In genomic region chr13:110340812-110341444, GRCh38 we compare ENCODE assay signal across 8 cellular contexts. TPM values are rescaled to one million over a fixed set of nuclear protein-coding genes. Genes with fewer than 3 reads are reported as not detected.
DNase-seq lines count a peak whose midpoint lies in the region; ATAC-seq lines count a peak whose summit lies in the region.

No MANE protein-coding gene starts in this region.

- H3K4me1 Mint-ChIP-seq in T-cell: peaks cover 22 to 33% (median 32%) of the 10 kb centered on the region in 3 donors

- peaks cover 0 to 3% (median 3%) of the 10 kb centered on the region in 3 donors for H3K9me3 Mint-ChIP-seq in T-cell

- H3K4me3 Mint-ChIP-seq in T-cell: peak overlapping the region; percentile 48 to 76 (median 60)

- DNase-seq in T-cell (peak; percentile 8 to 70 (median 46)), astrocyte of the hippocampus (ENCODE audit: low read depth, low spot score) (peak; percentile 79), lung microvascular endothelial cell (ENCODE audit: low read depth in 2 of 2) (peak; percentile 89 to 94), MV-4-11 (lab: John Stamatoyannopoulos, UW) (no peak)
- DNase-seq in stimulated activated CD8-positive, alpha-beta memory T cell treated with anti-CD3 and anti-CD28 coated beads, Interleukin-12 subunit alpha, Interleukin-12 subunit beta, amount 100 ng/mL, for 24 hours (ENCODE audit: extremely low read depth): peak; percentile 17

- H3K27ac Mint-ChIP-seq in T-cell: peak overlapping the region; percentile 60 to 90

- peaks cover 4 to 35% of the 10 kb centered on the region in 2 donors for H3K27me3 Mint-ChIP-seq in T-cell

- POLR2A ChIA-PET in T-cell (lab: Charles Lee): no interaction called here

- H3K36me3 Mint-ChIP-seq in T-cell: no peaks in the 10 kb centered on the region

- CTCF ChIA-PET in T-cell (lab: Charles Lee): no interaction called here

- ATAC-seq in GM18909 (IDR thresholded peaks at IDR 0.05; ENCODE audit: poor library complexity, unreplicated experiment): peak; percentile 61
- ATAC-seq in T-cell (replicated peaks in 1 of 4): peak; percentile 61 to 92 (median 90)
- ATAC-seq in HG03469 (IDR thresholded peaks at IDR 0.05; ENCODE audit: unreplicated experiment): no peak
- ATAC-seq in HG02973 (IDR thresholded peaks at IDR 0.05; ENCODE audit: unreplicated experiment): no peak

RNA-seq across cellular contexts. Expression of gene COL4A2, which starts 33.8 kb away (rescaled TPM):
- total RNA-seq in T-cell: 1 to 10 TPM in 2 of 5 donors, under 1 TPM in 1, not detected in 2; 0.72 to 2.2 (median 1.6) TPM
- total RNA-seq in lung microvascular endothelial cell: 728 and 775 TPM in 2 replicates

RNA-seq across cellular contexts. Expression of gene COL4A1, which starts 34.0 kb away (rescaled TPM):
- total RNA-seq in T-cell (1 to 10 TPM in 1 of 5 donors, under 1 TPM in 2, not detected in 2; 0.49 to 1.3 (median 0.85) TPM), lung microvascular endothelial cell (836 and 1,068 TPM in 2 replicates)

Comparison
In these comparisons a context has a peak if more than half of its experiments do, and no peak if none do; other contexts are left out.
1. ATAC-seq: peak in GM18909 (single experiment) and T-cell (4 of 4); none in HG03469 (single experiment) and HG02973 (single experiment).
2. RNA of gene COL4A2, which starts 33.8 kb away (total RNA-seq): 728 to 775 TPM in lung microvascular endothelial cell; 0.72 to 2.2 TPM in T-cell; every median in the first group is over 100 times any median in the second.
3. RNA of gene COL4A1, which starts 34.0 kb away (total RNA-seq): 836 to 1,068 TPM in lung microvascular endothelial cell; 0.49 to 1.3 TPM in T-cell; every median in the first group is over 100 times any median in the second.